In genomic region chr15:63502843-63503738, GRCh38 we compare ENCODE assay signal across 8 cellular contexts. TPM values are rescaled to one million over a fixed set of nuclear protein-coding genes. Genes with fewer than 3 reads are reported as not detected.
A peak's percentile ranks its signal among the peaks of the same experiment; 100 is the strongest.
DNase-seq lines count a peak whose midpoint lies in the region; ATAC-seq and TF ChIP-seq lines count a peak whose summit lies in the region.

No MANE protein-coding gene starts in this region.

- H3K9me2 ChIP-seq in PC-9 (ENCODE audit: insufficient read depth): no peaks in the 10 kb centered on the region

- H2AFZ ChIP-seq in PC-9: peak overlapping the region; percentile 84
- no peak overlapping the region for H2AFZ ChIP-seq in neuron (ENCODE audit: low read depth, low read length)

- peak; percentile 81 to 89 for DNase-seq in PC-9
- DNase-seq in activated T-helper 1 cell treated with anti-CD3 and anti-CD28 coated beads, Interleukin-2, amount 50 U/mL, for 16 hours (ENCODE audit: low read depth in 1 of 2, low spot score in 1 of 2): peak; percentile 25 to 51
- DNase-seq in fibroblast of villous mesenchyme (ENCODE audit: low read depth): peak; percentile 99
- peak; percentile 96 for DNase-seq in suprapubic skin (ENCODE audit: low spot score in 2 of 2)
- no peak for DNase-seq in NCI-H2227 treated with DMSO at 0.1 percent for 48 hours (lab: John Stamatoyannopoulos, UW)

- no peaks in the 10 kb centered on the region for H3K36me3 ChIP-seq in PC-9 (ENCODE audit: low read depth)
- H3K36me3 ChIP-seq in neuron (ENCODE audit: insufficient read depth, low read length): no peaks in the 10 kb centered on the region
- H3K36me3 ChIP-seq in suprapubic skin: no peaks in the 10 kb centered on the region

- CTCF ChIA-PET in PC-9 (lab: Charles Lee): no interaction called here

- no TSS peak for BruUV-seq in PC-9 (replicated peaks; lab: Mats Ljungman, UMichigan)

- peak overlapping the region; percentile 91 for H3K4me3 ChIP-seq in PC-9
- H3K4me3 ChIP-seq in fibroblast of villous mesenchyme (ENCODE audit: low read depth, low read length): peak overlapping the region; percentile 64
- H3K4me3 ChIP-seq in neuron (ENCODE audit: low read length): peak overlapping the region; percentile 58
- peak overlapping the region; percentile 90 for H3K4me3 ChIP-seq in suprapubic skin

- no peaks in the 10 kb centered on the region for H3K27me3 ChIP-seq in PC-9 (ENCODE audit: insufficient read depth, low read depth)
- H3K27me3 ChIP-seq in neuron (ENCODE audit: insufficient read depth, low read length): no peaks in the 10 kb centered on the region
- H3K27me3 ChIP-seq in suprapubic skin: no peaks in the 10 kb centered on the region

- TF ChIP-seq CTCF in PC-9 (conservative IDR thresholded peaks at IDR 0.05) (no peak), fibroblast of villous mesenchyme (IDR thresholded peaks at IDR 0.05; ENCODE audit: insufficient read depth, low read depth, low read length) (no peak), suprapubic skin (IDR thresholded peaks at IDR 0.05) (no peak)

- H3K79me2 ChIP-seq in PC-9 (ENCODE audit: low read depth): peaks cover 36% of the 10 kb centered on the region

- peak overlapping the region; percentile 97 for H3K27ac ChIP-seq in PC-9
- peak overlapping the region; percentile 96 for H3K27ac ChIP-seq in suprapubic skin

- H4K20me1 ChIP-seq in PC-9 (ENCODE audit: insufficient read depth): peaks cover 22% of the 10 kb centered on the region

- H3F3A ChIP-seq in PC-9 (ENCODE audit: insufficient read depth, low read depth): peaks cover 48% of the 10 kb centered on the region

- no peaks in the 10 kb centered on the region for H3K9me3 ChIP-seq in PC-9 (ENCODE audit: insufficient read depth, low read depth)
- H3K9me3 ChIP-seq in neuron (ENCODE audit: low read length): no peaks in the 10 kb centered on the region
- H3K9me3 ChIP-seq in suprapubic skin: no peaks in the 10 kb centered on the region

- H3K4me1 ChIP-seq in PC-9 (replicated peaks; ENCODE audit: insufficient read depth) (peaks cover 53% of the 10 kb centered on the region), neuron (ENCODE audit: insufficient read depth, low read length) (peaks cover 26% of the 10 kb centered on the region), suprapubic skin (peaks cover 60% of the 10 kb centered on the region)

- WGBS in suprapubic skin: 38% methylated on average over 32 of the region's 34 CpGs

- TF ChIP-seq EP300 in suprapubic skin (IDR thresholded peaks at IDR 0.05): no peak

- peak overlapping the region; percentile 100 for H3K4me2 ChIP-seq in PC-9

- intact Hi-C loops in PC-9 (cut with micrococcal nuclease; ENCODE audit: unreplicated experiment): loop anchor here (5.0 kb wide), 3 partner anchors 36 to 589 kb away; partner anchors contain the start of gene CIAO2A

- ATAC-seq in GM18520 (IDR thresholded peaks at IDR 0.05; ENCODE audit: unreplicated experiment) (peak; percentile 18), HG03045 (IDR thresholded peaks at IDR 0.05; ENCODE audit: unreplicated experiment) (peak; percentile 42)

- POLR2A ChIA-PET in PC-9 (lab: Charles Lee; ENCODE audit: unreplicated experiment): interaction anchor here (0.6 kb wide), 1 partner anchor 37 kb away, joined by 5 read pairs; no protein-coding TSS in a partner anchor

- TF ChIP-seq POLR2A in suprapubic skin (IDR thresholded peaks at IDR 0.05): peak in 1 of 2 donors; percentile 74

RNA-seq across cellular contexts. Expression of gene USP3, which starts 1.3 kb away (rescaled TPM):
- total RNA-seq in PC-9 (2021): 57.5 and 59.7 TPM in 2 replicates
- 29.3 and 34.1 TPM in 2 replicates for total RNA-seq in fibroblast of villous mesenchyme
- 100 to 1,000 TPM in 1 of 4 donors, 10 to 100 TPM in 3; 43.2 to 105 (median 48.0) TPM for total RNA-seq in suprapubic skin
